In genomic region chr1:180229483-180230415, GRCh38 we compare ENCODE assay signal across 8 cellular contexts. TPM values are rescaled to one million over a fixed set of nuclear protein-coding genes. Genes with fewer than 3 reads are reported as not detected.
DNase-seq lines count a peak whose midpoint lies in the region; ATAC-seq, FAIRE-seq and TF ChIP-seq lines count a peak whose summit lies in the region.

TSS of gene LHX4 (plus strand) at chr1:180230264. CDS start at chr1:180230530, 266 bp downstream.

- H3K4me1 ChIP-seq in PC-9 (replicated peaks; ENCODE audit: insufficient read depth) (0 out of 2 replicates have a peak, but pooled peaks cover 4% of the 10 kb centered on the region), keratinocyte (ENCODE audit: control insufficient read depth, extremely low read depth, insufficient read depth, low read length) (peaks cover 16% of the 10 kb centered on the region)

- H3F3A ChIP-seq in PC-9 (ENCODE audit: insufficient read depth, low read depth): peaks cover 10% of the 10 kb centered on the region; the same call in 1 of the 2 replicates

- H3K36me3 ChIP-seq in PC-9 (ENCODE audit: low read depth) (no peaks in the 10 kb centered on the region), keratinocyte (ENCODE audit: control insufficient read depth in 2 of 2, extremely low read depth in 1 of 2, insufficient read depth in 2 of 2, low read length in 2 of 2) (no peaks in the 10 kb centered on the region)

- no peaks in the 10 kb centered on the region for H3K9me1 ChIP-seq in keratinocyte (ENCODE audit: control insufficient read depth, extremely low read depth, insufficient read depth, low read length)

- H3K36me3 Mint-ChIP-seq in brain: no peaks in the 10 kb centered on the region

- H3K27me3 ChIP-seq in PC-9 (ENCODE audit: insufficient read depth, low read depth): peaks cover 28% of the 10 kb centered on the region
- peaks cover 90% of the 10 kb centered on the region for H3K27me3 ChIP-seq in keratinocyte (ENCODE audit: control insufficient read depth, extremely low read depth, insufficient read depth, low read length)

- H3K4me1 Mint-ChIP-seq in brain: peaks cover 29% of the 10 kb centered on the region

- no peak within 1 kb of the TSS for H3K9ac ChIP-seq in keratinocyte (ENCODE audit: control insufficient read depth, extremely low read depth, insufficient read depth, low read length)

- ATAC-seq in HG03432 (IDR thresholded peaks at IDR 0.05; ENCODE audit: unreplicated experiment) (peak; percentile 57), GM18519 (IDR thresholded peaks at IDR 0.05; ENCODE audit: low FRiP score, unreplicated experiment) (no peak)
- ATAC-seq in stimulated activated naive CD8-positive, alpha-beta T cell treated with anti-CD3 and anti-CD28 coated beads, Interleukin-15, Interleukin-2, amounts not matched to agents 100 U/mL and 50 U/mL, for 24 hours: peak; percentile 37

- H3K79me2 ChIP-seq in PC-9 (ENCODE audit: low read depth) (no peaks in the 10 kb centered on the region), keratinocyte (ENCODE audit: control insufficient read depth, insufficient read depth, low read length) (no peaks in the 10 kb centered on the region)

- POLR2A ChIA-PET in PC-9 (lab: Charles Lee; ENCODE audit: unreplicated experiment): no interaction called here

- peak within 1 kb of the TSS; percentile 82 to 86 (median 85) for H3K4me3 Mint-ChIP-seq in brain

- BruUV-seq in PC-9 (replicated peaks; lab: Mats Ljungman, UMichigan): no TSS peak

- H3K27ac ChIP-seq in PC-9: no peak within 1 kb of the TSS
- no peak within 1 kb of the TSS for H3K27ac ChIP-seq in keratinocyte (ENCODE audit: control insufficient read depth, insufficient read depth, low read length)

- H3K4me2 ChIP-seq in PC-9 (peak within 1 kb of the TSS; percentile 100), keratinocyte (ENCODE audit: control insufficient read depth, extremely low read depth, insufficient read depth, low read depth, low read length) (peak within 1 kb of the TSS; percentile 94)

- H3K27me3 Mint-ChIP-seq in brain: peaks cover 97% of the 10 kb centered on the region

- intact Hi-C loops in PC-9 (cut with micrococcal nuclease; ENCODE audit: unreplicated experiment): no loop called here

- H4K20me1 ChIP-seq in PC-9 (ENCODE audit: insufficient read depth) (no peaks in the 10 kb centered on the region), keratinocyte (ENCODE audit: control insufficient read depth, extremely low read depth, insufficient read depth, low read length) (no peaks in the 10 kb centered on the region)

- dilution Hi-C loops in keratinocyte (cut with MboI; ENCODE audit: extremely low pct_ligation_motif_present, low sequenced_read_pairs): no loop called here

- H2AFZ ChIP-seq in PC-9 (peak within 1 kb of the TSS; percentile 92), keratinocyte (ENCODE audit: control insufficient read depth, low read length) (peak within 1 kb of the TSS; percentile 76)

- H3K9me3 ChIP-seq in PC-9 (ENCODE audit: insufficient read depth, low read depth): no peaks in the 10 kb centered on the region
- no peaks in the 10 kb centered on the region for H3K9me3 ChIP-seq in keratinocyte (ENCODE audit: control insufficient read depth, low read depth, low read length)

- no peaks in the 10 kb centered on the region for H3K9me2 ChIP-seq in PC-9 (ENCODE audit: insufficient read depth)

- CTCF ChIA-PET in PC-9 (lab: Charles Lee): no interaction called here

- FAIRE-seq in keratinocyte (lab: Jason Lieb, UNC): no peak

- no peak within 1 kb of the TSS for H3K27ac Mint-ChIP-seq in brain

- H3K9me3 Mint-ChIP-seq in brain: peaks cover 0 to 7% (median 0%) of the 10 kb centered on the region in 5 experiments

- H3K4me3 ChIP-seq in PC-9: peak within 1 kb of the TSS; percentile 78
- H3K4me3 ChIP-seq in keratinocyte (ENCODE audit: control insufficient read depth in 2 of 3, extremely low read depth in 1 of 3, insufficient read depth in 2 of 3, low read depth in 1 of 3, low read length in 3 of 3): peak within 1 kb of the TSS; percentile 43 to 70 (median 70)

- peak; percentile 40 for DNase-seq in NCI-H1092 treated with DMSO at 0.1 percent for 48 hours (lab: John Stamatoyannopoulos, UW)
- no peak for DNase-seq in NCI-H1092 (lab: John Stamatoyannopoulos, UW)
- peak; percentile 40 to 48 for DNase-seq in PC-9
- no peak for DNase-seq in keratinocyte (ENCODE audit: low read depth, low spot score)
- peak; percentile 51 for DNase-seq in stimulated activated naive CD8-positive, alpha-beta T cell treated with anti-CD3 and anti-CD28 coated beads, Interleukin-15, Interleukin-2, amounts not matched to agents 100 U/mL and 50 U/mL, for 24 hours

- TF ChIP-seq CTCF in PC-9 (conservative IDR thresholded peaks at IDR 0.05) (no peak), brain (conservative IDR thresholded peaks at IDR 0.05) (no peak), keratinocyte (optimal IDR thresholded peaks at IDR 0.05 in 1 of 3, IDR thresholded peaks at IDR 0.05 in 1 of 3, conservative IDR thresholded peaks at IDR 0.05 in 1 of 3; ENCODE audit: extremely low read depth in 1 of 3, insufficient read depth in 2 of 3, low read length in 3 of 3) (no peak)

RNA-seq across cellular contexts. Expression of gene LHX4, which starts in this region (rescaled TPM):
- total RNA-seq in PC-9 (2021): 0.08 and 0.28 TPM in 2 replicates
- 0.19 TPM for polyA plus RNA-seq in brain (ENCODE audit: insufficient read depth, low read depth, low replicate concordance)
- polyA plus RNA-seq in keratinocyte: not detected in 3 replicates
- polyA plus RNA-seq in keratinocyte (2011; ENCODE audit: low read depth): not detected
- polyA plus RNA-seq in keratinocyte (2011; cell fraction: cytosol; rRNA removed): not detected in 2 replicates
- polyA plus RNA-seq in keratinocyte (2011; cell fraction: nucleus; rRNA removed): 0.01 TPM in 1 of 2 replicates, not detected in the other
- polyA plus RNA-seq in keratinocyte (2012; ENCODE audit: low replicate concordance): 0.28 TPM in 2 replicates
- polyA minus RNA-seq in keratinocyte: 0.03 TPM in 1 of 3 replicates, not detected in the others
- not detected for polyA minus RNA-seq in keratinocyte (2011; cell fraction: cytosol; rRNA and poly(A)+ RNA removed)
- not detected in 2 replicates for polyA minus RNA-seq in keratinocyte (2011; cell fraction: nucleus; rRNA and poly(A)+ RNA removed)

Comparison
In these comparisons a context has a peak if more than half of its experiments do, and no peak if none do; other contexts are left out.
1. DNase-seq: peak in NCI-H1092 treated with DMSO at 0.1 percent for 48 hours (single experiment) and stimulated activated naive CD8-positive, alpha-beta T cell treated with anti-CD3 and anti-CD28 coated beads, Interleukin-15, Interleukin-2, amounts not matched to agents 100 U/mL and 50 U/mL, for 24 hours (single experiment); none in NCI-H1092 (single experiment) and keratinocyte (single experiment).
2. Peak in DNase-seq, H3K4me3 ChIP-seq and H3K4me2 ChIP-seq in PC-9; RNA of the gene not detected or under 1 TPM.